8 cellular contexts compared by ENCODE assay signal in the genomic region with DNA sequence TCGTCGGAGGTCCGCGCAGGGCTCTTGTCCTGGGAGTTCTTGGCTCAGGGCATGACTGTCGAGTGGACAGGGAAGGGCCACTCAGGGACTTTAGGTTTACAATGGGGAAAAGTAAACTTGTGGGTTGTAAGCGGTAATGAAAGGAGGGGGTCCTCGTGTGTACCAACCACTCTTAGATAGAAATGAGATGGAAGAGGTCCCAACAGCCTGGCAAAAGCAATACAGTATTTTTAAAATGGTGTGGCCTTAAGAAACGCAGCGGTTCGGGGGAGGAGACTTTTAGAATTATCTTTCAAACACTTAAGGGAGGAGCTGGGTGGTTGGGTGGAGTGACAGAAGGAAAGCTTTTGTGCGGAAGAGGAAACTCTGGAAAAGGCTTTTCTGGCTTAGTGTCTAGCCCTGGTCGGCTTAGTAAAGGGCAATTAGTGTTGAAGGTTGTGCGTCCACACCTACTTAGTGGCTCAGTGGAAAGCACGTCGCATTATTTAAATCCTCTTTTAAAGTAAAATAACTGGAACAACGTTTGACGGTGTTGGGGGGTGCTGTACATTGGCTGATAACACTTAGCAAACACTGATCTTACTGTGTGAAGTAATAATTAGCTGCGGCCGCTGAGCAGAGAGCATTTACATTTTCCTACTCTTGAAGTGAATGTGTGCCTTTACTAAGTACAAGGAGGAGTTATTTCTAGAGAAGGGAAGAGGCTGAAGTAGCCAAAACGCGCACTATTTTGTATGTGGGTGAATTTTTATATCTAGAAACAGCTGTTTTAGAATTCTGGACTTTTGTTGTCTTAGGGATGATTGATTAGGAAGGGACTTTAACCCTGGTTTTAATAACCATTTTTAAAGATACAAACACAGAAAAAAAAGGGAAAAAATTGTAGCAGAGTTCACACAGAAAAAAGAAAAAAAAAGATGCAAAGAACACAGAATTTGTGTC. TPM values are rescaled to one million over a fixed set of nuclear protein-coding genes. Genes with fewer than 3 reads are reported as not detected.
DNase-seq lines count a peak whose midpoint lies in the region; ATAC-seq, FAIRE-seq and TF ChIP-seq lines count a peak whose summit lies in the region.

No MANE protein-coding gene starts in this region.

- peaks cover 60% of the 10 kb centered on the region for H3K79me2 ChIP-seq in keratinocyte (ENCODE audit: control insufficient read depth, insufficient read depth, low read length)

- TF ChIP-seq CTCF in A673 (conservative IDR thresholded peaks at IDR 0.05; ENCODE audit: low read depth, low read length) (no peak), GM13977 (IDR thresholded peaks at IDR 0.05; ENCODE audit: extremely low read depth, insufficient read depth, missing control alignments) (no peak), keratinocyte (optimal IDR thresholded peaks at IDR 0.05 in 1 of 3, IDR thresholded peaks at IDR 0.05 in 1 of 3, conservative IDR thresholded peaks at IDR 0.05 in 1 of 3; ENCODE audit: extremely low read depth in 1 of 3, insufficient read depth in 2 of 3, low read length in 3 of 3) (no peak)

- H3K4me3 ChIP-seq in A673 (ENCODE audit: low read depth, low read length, poor library complexity, severe bottlenecking) (peak overlapping the region; percentile 79), keratinocyte (ENCODE audit: control insufficient read depth in 2 of 3, extremely low read depth in 1 of 3, insufficient read depth in 2 of 3, low read depth in 1 of 3, low read length in 3 of 3) (peak overlapping the region; percentile 91 to 99 (median 98))

- H3K27me3 ChIP-seq in A673 (replicated peaks; ENCODE audit: insufficient read depth, low read depth, low read length, poor library complexity) = no peaks in the 10 kb centered on the region
- H3K27me3 ChIP-seq in keratinocyte (ENCODE audit: control insufficient read depth, extremely low read depth, insufficient read depth, low read length) = no peaks in the 10 kb centered on the region

- H3K9me3 ChIP-seq in A673 (ENCODE audit: low read depth, low read length, poor library complexity, severe bottlenecking) (no peaks in the 10 kb centered on the region), keratinocyte (ENCODE audit: control insufficient read depth, low read depth, low read length) (no peaks in the 10 kb centered on the region)

- CTCF ChIA-PET in A673 (lab: Charles Lee) = interaction anchor here (0.6 to 1.0 kb wide), 3 partner anchors 38 to 175 kb away, joined by 3 to 4 read pairs (median 4); no protein-coding TSS in a partner anchor

- peak overlapping the region; percentile 99 for H3K27ac Mint-ChIP-seq in T-helper 2 cell treated with Interferon-gamma antibody and Interleukin-4, amounts not matched to agents 5 μg/mL and 100 μg/mL, for 36 hours

- H3K9me1 ChIP-seq in keratinocyte (ENCODE audit: control insufficient read depth, extremely low read depth, insufficient read depth, low read length) = no peaks in the 10 kb centered on the region

- peaks cover 18% of the 10 kb centered on the region for H3K36me3 Mint-ChIP-seq in T-helper 2 cell treated with Interferon-gamma antibody and Interleukin-4, amounts not matched to agents 5 μg/mL and 100 μg/mL, for 36 hours (ENCODE audit: low read depth)

- peak; percentile 49 for ATAC-seq in HG02852 (IDR thresholded peaks at IDR 0.05; ENCODE audit: unreplicated experiment)

- peak overlapping the region; percentile 97 for H2AFZ ChIP-seq in keratinocyte (ENCODE audit: control insufficient read depth, low read length)

- BruUV-seq in A673 (replicated peaks; lab: Mats Ljungman, UMichigan) = TSS peak; percentile 61

- in situ Hi-C loops in GM13977 (cut with MboI; ENCODE audit: low pct_unique_long_range_greater_than_20kb, low sequenced_read_pairs, unreplicated experiment) = no loop called here

- peak overlapping the region; percentile 94 for H3K4me3 Mint-ChIP-seq in T-helper 2 cell treated with Interferon-gamma antibody and Interleukin-4, amounts not matched to agents 5 μg/mL and 100 μg/mL, for 36 hours

- peaks cover 38% of the 10 kb centered on the region for H3K4me1 Mint-ChIP-seq in T-helper 2 cell treated with Interferon-gamma antibody and Interleukin-4, amounts not matched to agents 5 μg/mL and 100 μg/mL, for 36 hours (ENCODE audit: low read depth)

- H3K9me3 Mint-ChIP-seq in T-helper 2 cell treated with Interferon-gamma antibody and Interleukin-4, amounts not matched to agents 5 μg/mL and 100 μg/mL, for 36 hours = no peaks in the 10 kb centered on the region

- no peak for FAIRE-seq in keratinocyte (lab: Jason Lieb, UNC)

- H3K4me1 ChIP-seq in A673 (ENCODE audit: insufficient read depth, low read length, poor library complexity, severe bottlenecking) (peaks cover 20% of the 10 kb centered on the region), keratinocyte (ENCODE audit: control insufficient read depth, extremely low read depth, insufficient read depth, low read length) (peaks cover 12% of the 10 kb centered on the region)

- H4K20me1 ChIP-seq in keratinocyte (ENCODE audit: control insufficient read depth, extremely low read depth, insufficient read depth, low read length) = peaks cover 6% of the 10 kb centered on the region

- H3K27me3 Mint-ChIP-seq in T-helper 2 cell treated with Interferon-gamma antibody and Interleukin-4, amounts not matched to agents 5 μg/mL and 100 μg/mL, for 36 hours (ENCODE audit: low read depth) = no peaks in the 10 kb centered on the region

- intact Hi-C loops in A673 (cut with micrococcal nuclease; ENCODE audit: unreplicated experiment) = loop anchor here (2.0 kb wide), 3 partner anchors 20 to 50 kb away; no protein-coding TSS in a partner anchor

- peak overlapping the region; percentile 85 for H3K4me2 ChIP-seq in keratinocyte (ENCODE audit: control insufficient read depth, extremely low read depth, insufficient read depth, low read depth, low read length)

- DNase-seq in A673 (ENCODE audit: low spot score) = peak; percentile 91
- peak; percentile 71 for DNase-seq in GM13977 (ENCODE audit: low spot score)
- DNase-seq in NCI-H146 (lab: John Stamatoyannopoulos, UW) = peak; percentile 70
- DNase-seq in T-helper 2 cell treated with Interferon-gamma antibody and Interleukin-4, amounts not matched to agents 5 μg/mL and 100 μg/mL, for 36 hours (ENCODE audit: low spot score) = peak; percentile 57
- DNase-seq in caudate nucleus (lab: John Stamatoyannopoulos, UW) = peak in 32 of 61 donors; percentile 10 to 83 (median 48)
- DNase-seq in keratinocyte (ENCODE audit: low read depth, low spot score) = no peak
- peak; percentile 42 for DNase-seq in stimulated activated CD4-positive, alpha-beta T cell treated with anti-CD3 and anti-CD28 coated beads, Interleukin-4, amount 100 ng/mL, for 24 hours

- dilution Hi-C loops in keratinocyte (cut with MboI; ENCODE audit: extremely low pct_ligation_motif_present, low sequenced_read_pairs) = no loop called here

- H3K9ac ChIP-seq in keratinocyte (ENCODE audit: control insufficient read depth, extremely low read depth, insufficient read depth, low read length) = peak overlapping the region; percentile 98

- H3K36me3 ChIP-seq in A673 (ENCODE audit: insufficient read depth, low read length, poor library complexity, severe bottlenecking) (peaks cover 9% of the 10 kb centered on the region), keratinocyte (ENCODE audit: control insufficient read depth in 2 of 2, extremely low read depth in 1 of 2, insufficient read depth in 2 of 2, low read length in 2 of 2) (no peaks in the 10 kb centered on the region)

- POLR2A ChIA-PET in A673 (lab: Charles Lee; ENCODE audit: low non-redundant PET) = interaction anchor here (0.6 to 1.8 kb wide), 8 partner anchors 25 to 106 kb away, joined by 3 to 8 read pairs (median 3); no protein-coding TSS in a partner anchor

- H3K27ac ChIP-seq in A673 (ENCODE audit: low read depth, low read length, poor library complexity, severe bottlenecking) (peak overlapping the region; percentile 96), caudate nucleus (ENCODE audit: low read depth, low read length) (peak overlapping the region; percentile 97), keratinocyte (ENCODE audit: control insufficient read depth, insufficient read depth, low read length) (peak overlapping the region; percentile 96)

RNA-seq across cellular contexts. Expression of gene WSB1, which starts 1.0 kb away (rescaled TPM):
- 114 and 120 TPM in 2 replicates for total RNA-seq in A673 (2021)
- 70.2 to 141 TPM (median 135 TPM) in 3 replicates for polyA plus RNA-seq in keratinocyte
- 120 TPM for polyA plus RNA-seq in keratinocyte (2011; ENCODE audit: low read depth)
- polyA plus RNA-seq in keratinocyte (2011; cell fraction: cytosol; rRNA removed) = 33.7 and 50.3 TPM in 2 replicates
- polyA plus RNA-seq in keratinocyte (2011; cell fraction: nucleus; rRNA removed) = 498 and 811 TPM in 2 replicates
- polyA plus RNA-seq in keratinocyte (2012; ENCODE audit: low replicate concordance) = 37.7 and 91.6 TPM in 2 replicates
- polyA minus RNA-seq in keratinocyte = 26.3 to 72.4 TPM (median 48.7 TPM) in 3 replicates
- 20.1 TPM for polyA minus RNA-seq in keratinocyte (2011; cell fraction: cytosol; rRNA and poly(A)+ RNA removed)
- 66.6 and 122 TPM in 2 replicates for polyA minus RNA-seq in keratinocyte (2011; cell fraction: nucleus; rRNA and poly(A)+ RNA removed)
